ENCODE assay signal across 16 cellular contexts in the genomic region with DNA sequence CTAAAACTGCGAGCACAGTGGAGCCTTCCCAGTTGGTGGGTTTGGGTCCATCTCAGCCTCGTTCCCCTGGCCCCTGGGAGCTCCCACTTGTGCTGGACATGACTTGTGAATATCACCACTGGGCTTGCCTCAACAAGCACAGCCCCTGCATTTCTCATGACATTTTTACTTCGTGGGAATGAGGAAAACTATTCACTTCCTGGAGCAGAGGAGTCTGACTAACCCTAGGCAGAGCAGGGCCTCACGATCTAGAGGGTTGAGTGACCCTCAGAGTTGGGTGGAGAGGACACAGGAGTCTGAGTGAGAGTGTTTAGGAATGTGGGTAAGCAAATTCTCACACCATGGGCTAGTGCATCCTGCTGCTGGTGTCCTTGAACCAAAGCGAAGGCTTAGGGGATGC.
"Had no signal": no experiment of that assay in that cellular context is flagged by ENCODE, and none has a peak within 500 bp of the region (broad histone marks: within the 10 kb centered on the region; RNA-seq: fewer than 3 reads in every experiment).

No MANE protein-coding gene starts in this region.

- H3K27ac ChIP-seq: upper lobe of left lung had no signal

- H3K36me3 Mint-ChIP-seq: brain, naive B cell had no signal

- DNase-seq: activated naive CD4-positive, alpha-beta T cell treated with anti-CD3 and anti-CD28 coated beads, Interleukin-2, amount 50 U/mL, for 16 hours; dermis blood vessel endothelial cell; foreskin melanocyte; heart left ventricle; islet precursor cell; naive B cell; nucleus accumbens; stimulated activated CD4-positive, alpha-beta T cell treated with anti-CD3 and anti-CD28 coated beads, Interleukin-2, amount 100 ng/mL, for 24 hours; stimulated activated naive CD4-positive, alpha-beta T cell; substantia nigra; T-helper 2 cell; upper lobe of left lung had no signal

- H3K27me3 Mint-ChIP-seq: progenitor cell of endocrine pancreas had no signal

- H3K4me3 ChIP-seq: heart left ventricle, upper lobe of left lung had no signal

- H3K4me1 Mint-ChIP-seq: naive B cell had no signal

- ATAC-seq: heart left ventricle, sciatic nerve had no signal

- H3K27me3 ChIP-seq: heart left ventricle, upper lobe of left lung had no signal

- H3K9me3 ChIP-seq: heart left ventricle, upper lobe of left lung had no signal

- H3K27ac Mint-ChIP-seq: activated T-helper 2 cell treated with anti-CD3 and anti-CD28 coated beads, Interferon-gamma antibody, Interleukin-2, Interleukin-4, amounts not matched to agents 10 μg/mL and 5 μg/mL and 100 μg/mL, durations not matched to agents 14 hours and 24 hours and 36 hours; naive B cell; progenitor cell of endocrine pancreas had no signal

- H3K36me3 ChIP-seq: heart left ventricle, upper lobe of left lung had no signal

- H3K4me3 Mint-ChIP-seq: brain, naive B cell had no signal
